Comparison of ENCODE assay signal across 17 cellular contexts in the genomic region with DNA sequence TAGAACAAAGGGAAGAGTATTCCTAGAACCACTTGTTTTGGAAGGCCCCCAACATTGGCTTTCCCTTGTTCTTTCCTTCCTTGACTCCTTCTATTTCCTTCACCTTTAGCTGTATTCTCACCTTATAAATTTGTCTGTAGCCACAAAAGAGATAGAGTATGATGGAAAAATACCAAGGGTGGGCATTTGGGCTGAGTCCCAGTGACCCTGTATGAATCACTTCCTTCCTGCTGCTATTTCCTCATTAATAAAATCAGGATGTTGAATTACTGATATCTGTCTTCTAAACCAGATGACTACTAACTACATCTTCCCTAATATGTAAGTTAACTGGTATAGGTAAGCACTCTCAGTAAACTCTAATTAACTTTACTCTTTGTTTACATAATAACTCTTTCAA.
"Had no signal": no experiment of that assay in that cellular context is flagged by ENCODE, and none has a peak within 500 bp of the region (broad histone marks: within the 10 kb centered on the region; RNA-seq: fewer than 3 reads in every experiment).

No MANE protein-coding gene starts in this region.

- H3K9me3 ChIP-seq: sigmoid colon, stomach had no signal

- ATAC-seq: left cardiac atrium; stimulated activated effector memory CD8-positive, alpha-beta T cell treated with anti-CD3 and anti-CD28 coated beads, Interleukin-12 subunit alpha, Interleukin-12 subunit beta, amount 100 ng/mL, for 72 hours had no signal

- H3K27ac ChIP-seq: dorsolateral prefrontal cortex, epithelial cell of prostate, sigmoid colon, stomach, WERI-Rb-1 had no signal

- H3K36me3 ChIP-seq: sigmoid colon, stomach, WERI-Rb-1 had no signal

- DNase-seq: activated CD4-positive, alpha-beta T cell treated with anti-CD3 and anti-CD28 coated beads for 1 hour; activated CD4-positive, alpha-beta T cell treated with anti-CD3 and anti-CD28 coated beads, Interleukin-2, amount 50 U/mL, for 48 hours; activated gamma-delta T cell treated with Interleukin-2 at 50 U/mL for 16 hours; caudate nucleus; dorsolateral prefrontal cortex; left cardiac atrium; nephron progenitor cell; nucleus accumbens; posterior cingulate gyrus; sigmoid colon; stimulated activated CD4-positive, alpha-beta T cell treated with anti-CD3 and anti-CD28 coated beads, Interleukin-4, amount 100 ng/mL, for 24 hours; stomach; T1000; WERI-Rb-1 had no signal

- H3K4me3 ChIP-seq: dorsolateral prefrontal cortex, lung, sigmoid colon, stomach had no signal

- H3K27me3 ChIP-seq: dorsolateral prefrontal cortex, sigmoid colon, stomach had no signal
